ENCODE assay signal across 17 cellular contexts in genomic region chr4:87732033-87732770, GRCh38.
DNase-seq lines count a peak whose midpoint lies in the region; ATAC-seq, FAIRE-seq and TF ChIP-seq lines count a peak whose summit lies in the region.
"Had no signal": no experiment of that assay in that cellular context is flagged by ENCODE, and none has a peak within 500 bp of the region (broad histone marks: within the 10 kb centered on the region; RNA-seq: fewer than 3 reads in every experiment).

No MANE protein-coding gene starts in this region.

- H3K27ac ChIP-seq in ACC112 (ENCODE audit: low read depth, low read length) (peak overlapping the region; percentile 49), GM23248 (peak overlapping the region; percentile 39; the same call in 1 of the 2 replicates)
- H3K27ac ChIP-seq: vagina had no signal

- H2AFZ ChIP-seq in ACC112 (ENCODE audit: low read length, unreplicated experiment): no peak overlapping the region
- no peak overlapping the region for H2AFZ ChIP-seq in GM23248

- TF ChIP-seq CTCF in fibroblast of pulmonary artery (IDR thresholded peaks at IDR 0.05; ENCODE audit: low read length, missing control alignments): no peak

- no peaks in the 10 kb centered on the region; the same call in 1 of the 2 replicates for H3K27me3 ChIP-seq in ACC112 (ENCODE audit: insufficient read depth, low read length)
- H3K27me3 ChIP-seq in GM23248 (replicated peaks; ENCODE audit: insufficient read depth): no peaks in the 10 kb centered on the region
- H3K27me3 ChIP-seq: vagina had no signal

- no peaks in the 10 kb centered on the region for H3K4me1 ChIP-seq in ACC112 (ENCODE audit: control insufficient read depth, insufficient read depth, low read length, unreplicated experiment)
- peaks cover 7% of the 10 kb centered on the region; the same call in 1 of the 2 replicates for H3K4me1 ChIP-seq in GM23248 (ENCODE audit: insufficient read depth)
- H3K4me1 ChIP-seq: vagina had no signal

- H3K9me3 ChIP-seq in GM23248 (ENCODE audit: low read depth): no peaks in the 10 kb centered on the region
- H3K9me3 ChIP-seq: vagina had no signal

- ATAC-seq in GM21360 (IDR thresholded peaks at IDR 0.05; ENCODE audit: unreplicated experiment) (no peak), GM21515 (IDR thresholded peaks at IDR 0.05; ENCODE audit: unreplicated experiment) (no peak)

- in situ Hi-C loops in GM23248 (cut with MboI): no loop called here

- H3K36me3 ChIP-seq in ACC112 (ENCODE audit: insufficient read depth, low read length): no peaks in the 10 kb centered on the region
- H3K36me3 ChIP-seq in GM23248 (ENCODE audit: low read depth): no peaks in the 10 kb centered on the region
- H3K36me3 ChIP-seq: vagina had no signal

- no peaks in the 10 kb centered on the region for H4K20me1 ChIP-seq in GM23248 (ENCODE audit: insufficient read depth)

- DNase-seq in GM23248 (peak; percentile 93), RCC 7860 (ENCODE audit: low spot score) (no peak), fibroblast of pulmonary artery (ENCODE audit: low read depth) (peak; percentile 10), NCI-H1930 (lab: John Stamatoyannopoulos, UW) (no peak)
- DNase-seq in activated CD4-positive, alpha-beta T cell treated with anti-CD3 and anti-CD28 coated beads for 1 hour: no peak
- DNase-seq: activated CD4-positive, alpha-beta T cell treated with anti-CD3 and anti-CD28 coated beads, Interleukin-2, amount 50 U/mL, for 1 hour; activated naive CD8-positive, alpha-beta T cell treated with anti-CD3 and anti-CD28 coated beads for 36 hours; activated T-cell treated with anti-CD3 and anti-CD28 coated beads, Interleukin-2, amount 50 U/mL, for 1 hour; endodermal cell; mammary epithelial cell; NCI-H2081 treated with DMSO at 0.1 percent for 48 hours; T-helper 2 cell had no signal

- H3K4me2 ChIP-seq in GM23248 (ENCODE audit: unreplicated experiment): no peak overlapping the region

- H3K9me2 ChIP-seq in GM23248 (ENCODE audit: insufficient read depth): no peaks in the 10 kb centered on the region

- 41 to 43% methylated on average over 8 of the region's 8 CpGs for WGBS in GM23248 (ENCODE audit: low coverage in 1 of 2, low lambda C conversion rate in 2 of 2, missing lambda C conversion rate in 2 of 2), 2 experiments

- H3K79me2 ChIP-seq in ACC112 (ENCODE audit: control insufficient read depth, insufficient read depth, low read length, unreplicated experiment) (no peaks in the 10 kb centered on the region), GM23248 (ENCODE audit: insufficient read depth) (no peaks in the 10 kb centered on the region)

- H3K9ac ChIP-seq in GM23248: no peak overlapping the region

- FAIRE-seq in RCC 7860 (lab: Jason Lieb, UNC): peak; percentile 68
- FAIRE-seq: D721Med had no signal

- H3K4me3 ChIP-seq in ACC112 (ENCODE audit: low read depth, low read length): no peak overlapping the region
- H3K4me3 ChIP-seq in GM23248: no peak overlapping the region
- H3K4me3 ChIP-seq in fibroblast of pulmonary artery (replicated peaks; ENCODE audit: low read depth, low read length): no peak overlapping the region
- H3K4me3 ChIP-seq: vagina had no signal

- H3F3A ChIP-seq in GM23248 (ENCODE audit: insufficient read depth): no peaks in the 10 kb centered on the region

Comparison
In these comparisons a context has a peak if more than half of its experiments do, and no peak if none do; other contexts are left out.
1. DNase-seq: peak in GM23248 (single experiment) and fibroblast of pulmonary artery (single experiment); none in RCC 7860 (single experiment), NCI-H1930 (0 of 2) and activated CD4-positive, alpha-beta T cell treated with anti-CD3 and anti-CD28 coated beads for 1 hour (single experiment).